In genomic region chr1:198612471-198613265, GRCh38 we compare ENCODE assay signal across 10 cellular contexts. TPM values are rescaled to one million over a fixed set of nuclear protein-coding genes. Genes with fewer than 3 reads are reported as not detected.
DNase-seq lines count a peak whose midpoint lies in the region; ATAC-seq lines count a peak whose summit lies in the region.
"Had no signal": no experiment of that assay in that cellular context is flagged by ENCODE, and none has a peak within 500 bp of the region (broad histone marks: within the 10 kb centered on the region; RNA-seq: fewer than 3 reads in every experiment).

No MANE protein-coding gene starts in this region.

- no peaks in the 10 kb centered on the region for H3K27me3 Mint-ChIP-seq in activated T-helper 1 cell treated with anti-CD3 and anti-CD28 coated beads, Interleukin-12 subunit alpha, Interleukin-12 subunit beta, Interleukin-2, Interleukin-4 antibody, amounts not matched to agents 30 ng/mL and 10 ng/mL and 1 ng/mL, durations not matched to agents 14 hours and 24 hours and 36 hours (ENCODE audit: insufficient read depth)

- intact Hi-C loops in activated T-helper 1 cell treated with anti-CD3 and anti-CD28 coated beads, Interleukin-12 subunit alpha, Interleukin-12 subunit beta, Interleukin-2, Interleukin-4 antibody, amounts not matched to agents 30 ng/mL and 10 ng/mL and 1 ng/mL, durations not matched to agents 14 hours and 24 hours and 36 hours (cut with micrococcal nuclease) = loop anchor here (1.0 to 10.0 kb wide), 4 partner anchors 9 to 1862 kb away; no protein-coding TSS in a partner anchor

- peak overlapping the region; percentile 78 for H3K4me3 Mint-ChIP-seq in activated T-helper 1 cell treated with anti-CD3 and anti-CD28 coated beads, Interleukin-12 subunit alpha, Interleukin-12 subunit beta, Interleukin-2, Interleukin-4 antibody, amounts not matched to agents 30 ng/mL and 10 ng/mL and 1 ng/mL, durations not matched to agents 14 hours and 24 hours and 36 hours
- H3K4me3 Mint-ChIP-seq: nephron progenitor cell had no signal

- peaks cover 3% of the 10 kb centered on the region for H3K9me3 Mint-ChIP-seq in activated T-helper 1 cell treated with anti-CD3 and anti-CD28 coated beads, Interleukin-12 subunit alpha, Interleukin-12 subunit beta, Interleukin-2, Interleukin-4 antibody, amounts not matched to agents 30 ng/mL and 10 ng/mL and 1 ng/mL, durations not matched to agents 14 hours and 24 hours and 36 hours
- H3K9me3 Mint-ChIP-seq: nephron progenitor cell had no signal

- peaks cover 12% of the 10 kb centered on the region for H3K36me3 Mint-ChIP-seq in activated T-helper 1 cell treated with anti-CD3 and anti-CD28 coated beads, Interleukin-12 subunit alpha, Interleukin-12 subunit beta, Interleukin-2, Interleukin-4 antibody, amounts not matched to agents 30 ng/mL and 10 ng/mL and 1 ng/mL, durations not matched to agents 14 hours and 24 hours and 36 hours (ENCODE audit: low read depth)

- no peak for DNase-seq in activated T-helper 1 cell treated with anti-CD3 and anti-CD28 coated beads, Interleukin-12 subunit alpha, Interleukin-12 subunit beta, Interleukin-2, Interleukin-4 antibody, amounts not matched to agents 30 ng/mL and 10 ng/mL and 1 ng/mL, durations not matched to agents 14 hours and 24 hours and 36 hours (ENCODE audit: low spot score)
- DNase-seq in pons (ENCODE audit: low spot score) (peak; percentile 40), NCI-H345 (lab: John Stamatoyannopoulos, UW) (no peak), RPMI8226 (no peak)
- DNase-seq: activated effector memory CD4-positive, alpha-beta T cell treated with anti-CD3 and anti-CD28 coated beads, Interleukin-2, amount 50 U/mL, for 16 hours; NCI-H526; nephron progenitor cell had no signal

- H3K27ac Mint-ChIP-seq in activated T-helper 1 cell treated with anti-CD3 and anti-CD28 coated beads, Interleukin-12 subunit alpha, Interleukin-12 subunit beta, Interleukin-2, Interleukin-4 antibody, amounts not matched to agents 30 ng/mL and 10 ng/mL and 1 ng/mL, durations not matched to agents 14 hours and 24 hours and 36 hours = peak overlapping the region; percentile 88
- H3K27ac Mint-ChIP-seq: nephron progenitor cell had no signal

- ATAC-seq in GM18868 (IDR thresholded peaks at IDR 0.05; ENCODE audit: unreplicated experiment) (peak; percentile 61), HG02885 (IDR thresholded peaks at IDR 0.05; ENCODE audit: poor library complexity, unreplicated experiment) (peak; percentile 54), HG03139 (IDR thresholded peaks at IDR 0.05; ENCODE audit: unreplicated experiment) (no peak)

- peaks cover 67% of the 10 kb centered on the region for H3K4me1 Mint-ChIP-seq in activated T-helper 1 cell treated with anti-CD3 and anti-CD28 coated beads, Interleukin-12 subunit alpha, Interleukin-12 subunit beta, Interleukin-2, Interleukin-4 antibody, amounts not matched to agents 30 ng/mL and 10 ng/mL and 1 ng/mL, durations not matched to agents 14 hours and 24 hours and 36 hours (ENCODE audit: low read depth)
- H3K4me1 Mint-ChIP-seq: nephron progenitor cell had no signal

RNA-seq across cellular contexts. Expression of gene PTPRC, which starts 26.2 kb away (rescaled TPM):
- total RNA-seq in activated T-helper 1 cell treated with anti-CD3 and anti-CD28 coated beads, Interleukin-12 subunit alpha, Interleukin-12 subunit beta, Interleukin-2, Interleukin-4 antibody, amounts not matched to agents 30 ng/mL and 10 ng/mL and 1 ng/mL, durations not matched to agents 14 hours and 24 hours and 36 hours = 512 and 516 TPM in 2 replicates
